12 cellular contexts compared by ENCODE assay signal in the genomic region with DNA sequence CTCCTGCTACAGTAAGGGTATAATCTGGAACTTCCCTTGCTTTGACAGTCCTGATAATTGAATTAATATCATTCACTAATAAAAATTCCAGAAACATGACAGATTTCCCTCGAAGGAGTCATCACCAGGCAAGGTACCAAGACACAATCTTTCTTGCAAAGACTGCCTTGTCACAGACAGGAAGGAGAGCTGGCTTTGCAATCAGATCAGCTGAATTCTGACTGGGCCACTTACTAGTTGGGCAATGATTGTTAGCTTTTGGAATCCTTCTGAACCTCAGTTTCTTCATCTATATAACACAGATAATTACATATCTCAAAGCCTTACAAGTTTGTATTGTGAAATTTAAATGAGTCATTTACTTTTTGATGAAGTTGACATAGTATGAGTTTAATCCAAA.
DNase-seq lines count a peak whose midpoint lies in the region; ATAC-seq and TF ChIP-seq lines count a peak whose summit lies in the region.
"Had no signal": no experiment of that assay in that cellular context is flagged by ENCODE, and none has a peak within 500 bp of the region (broad histone marks: within the 10 kb centered on the region; RNA-seq: fewer than 3 reads in every experiment).

No MANE protein-coding gene starts in this region.

- no peaks in the 10 kb centered on the region for H3K9me3 Mint-ChIP-seq in activated naive CD8-positive, alpha-beta T cell treated with anti-CD3 and anti-CD28 coated beads, Interleukin-2, amount 50 U/mL, for 24 hours

- H3K4me1 Mint-ChIP-seq in activated naive CD8-positive, alpha-beta T cell treated with anti-CD3 and anti-CD28 coated beads, Interleukin-2, amount 50 U/mL, for 24 hours, result peaks cover 2% of the 10 kb centered on the region

- peaks cover 14% of the 10 kb centered on the region for H3K4me1 ChIP-seq in body of pancreas

- 7 to 10% methylated on average over 1 of the region's 1 CpG for WGBS in body of pancreas, 2 donors

- POLR2A ChIA-PET in AG04450 (lab: Yijun Ruan, JAX), result interaction anchor here (0.6 to 1.2 kb wide), 2 partner anchors 12 to 129 kb away, joined by 3 to 5 read pairs; no protein-coding TSS in a partner anchor

- intact Hi-C loops in body of pancreas (cut with DNase I), result no loop called here

- CTCF ChIA-PET in AG04450 (lab: Charles Lee), result interaction anchor here (1.2 kb wide), 1 partner anchor 1245 kb away, joined by 3 read pairs; no protein-coding TSS in a partner anchor

- H3K27me3 ChIP-seq in AG04450 (ENCODE audit: control insufficient read depth, insufficient read depth, low read length), result no peaks in the 10 kb centered on the region
- no peaks in the 10 kb centered on the region for H3K27me3 ChIP-seq in body of pancreas
- H3K27me3 ChIP-seq: cardiac muscle cell had no signal

- no peak for TF ChIP-seq CTCF in AG04450 (IDR thresholded peaks at IDR 0.05; ENCODE audit: low read depth, low read length)
- no peak for TF ChIP-seq CTCF in body of pancreas (IDR thresholded peaks at IDR 0.05)

- no peak overlapping the region for H3K27ac Mint-ChIP-seq in activated naive CD8-positive, alpha-beta T cell treated with anti-CD3 and anti-CD28 coated beads, Interleukin-2, amount 50 U/mL, for 24 hours

- H3K4me3 ChIP-seq in AG04450 (ENCODE audit: low read depth, low read length) (no peak overlapping the region), body of pancreas (no peak overlapping the region)
- H3K4me3 ChIP-seq: cardiac muscle cell had no signal

- DNase-seq in AG04450 (ENCODE audit: low read depth, low spot score) (peak; percentile 37), HS-5 (ENCODE audit: low read depth) (peak; percentile 89), body of pancreas (peak in 1 of 4 donors; percentile 13), kidney tubule cell (ENCODE audit: low spot score) (peak; percentile 70), DMS114 treated with DMSO at 0.1 percent for 48 hours (lab: John Stamatoyannopoulos, UW; ENCODE audit: unreplicated experiment) (no peak)
- no peak for DNase-seq in stimulated activated naive CD8-positive, alpha-beta T cell treated with anti-CD3 and anti-CD28 coated beads, Interleukin-15, Interleukin-2, amounts not matched to agents 100 U/mL and 50 U/mL, for 24 hours
- no peak for DNase-seq in activated naive CD8-positive, alpha-beta T cell treated with anti-CD3 and anti-CD28 coated beads, Interleukin-2, amount 50 U/mL, for 24 hours
- DNase-seq: DMS53; NCI-H345; stimulated activated CD4-positive, alpha-beta T cell treated with anti-CD3 and anti-CD28 coated beads, Interleukin-4, amount 100 ng/mL, for 4 hours had no signal

- H3K27ac ChIP-seq in AG04450 (ENCODE audit: low read depth, low read length), result no peak overlapping the region
- H3K27ac ChIP-seq in body of pancreas, result no peak overlapping the region
- H3K27ac ChIP-seq: cardiac muscle cell had no signal

- H3K27me3 Mint-ChIP-seq in activated naive CD8-positive, alpha-beta T cell treated with anti-CD3 and anti-CD28 coated beads, Interleukin-2, amount 50 U/mL, for 24 hours, result no peaks in the 10 kb centered on the region

- no peaks in the 10 kb centered on the region for H3K36me3 Mint-ChIP-seq in activated naive CD8-positive, alpha-beta T cell treated with anti-CD3 and anti-CD28 coated beads, Interleukin-2, amount 50 U/mL, for 24 hours (ENCODE audit: low read depth)

- H3K4me3 Mint-ChIP-seq in activated naive CD8-positive, alpha-beta T cell treated with anti-CD3 and anti-CD28 coated beads, Interleukin-2, amount 50 U/mL, for 24 hours, result no peak overlapping the region

- ATAC-seq in body of pancreas (peak; percentile 40), GM19397 (IDR thresholded peaks at IDR 0.05; ENCODE audit: unreplicated experiment) (no peak)
- no peak for ATAC-seq in stimulated activated naive CD8-positive, alpha-beta T cell treated with anti-CD3 and anti-CD28 coated beads, Interleukin-15, Interleukin-2, amounts not matched to agents 100 U/mL and 50 U/mL, for 24 hours
- no peak for ATAC-seq in activated naive CD8-positive, alpha-beta T cell treated with anti-CD3 and anti-CD28 coated beads, Interleukin-2, amount 50 U/mL, for 24 hours

- no peak for TF ChIP-seq POLR2A in body of pancreas (IDR thresholded peaks at IDR 0.05)

- H3K36me3 ChIP-seq in body of pancreas (replicated peaks in 1 of 2; ENCODE audit: insufficient read depth in 1 of 2, low read depth in 2 of 2), result no peaks in the 10 kb centered on the region
- H3K36me3 ChIP-seq: cardiac muscle cell had no signal

- H3K9me3 ChIP-seq in AG04450 (ENCODE audit: control insufficient read depth, insufficient read depth, low read length) (peaks cover 4% of the 10 kb centered on the region; the same call in 1 of the 2 replicates), body of pancreas (no peaks in the 10 kb centered on the region)

Comparison
In these comparisons a context has a peak if more than half of its experiments do, and no peak if none do; other contexts are left out.
1. DNase-seq: peak in AG04450 (single experiment), HS-5 (single experiment) and kidney tubule cell (single experiment); none in stimulated activated naive CD8-positive, alpha-beta T cell treated with anti-CD3 and anti-CD28 coated beads, Interleukin-15, Interleukin-2, amounts not matched to agents 100 U/mL and 50 U/mL, for 24 hours (single experiment), DMS114 treated with DMSO at 0.1 percent for 48 hours (single experiment) and activated naive CD8-positive, alpha-beta T cell treated with anti-CD3 and anti-CD28 coated beads, Interleukin-2, amount 50 U/mL, for 24 hours (single experiment).